Comparison of ENCODE assay signal across 2 cellular contexts in genomic region chr9:23779220-23779619, GRCh38.
TF ChIP-seq lines count a peak whose summit lies in the region.

No MANE protein-coding gene starts in this region.

TF ChIP-seq in GM23338, 12 proteins besides CTCF, POLR2A, EP300 and RAD21:
- TF ChIP-seq EZH2 (IDR thresholded peaks at IDR 0.05; ENCODE audit: low read depth, unreplicated experiment), result no peak
- TF ChIP-seq ZNF462 (CRISPR knock-in tag; IDR thresholded peaks at IDR 0.05), result no peak
- no peak for TF ChIP-seq NANOG (IDR thresholded peaks at IDR 0.05; ENCODE audit: borderline replicate concordance)
- no peak for TF ChIP-seq ZNF331 (CRISPR knock-in tag; IDR thresholded peaks at IDR 0.05; ENCODE audit: low read depth)
- no peak for TF ChIP-seq ETS1 (IDR thresholded peaks at IDR 0.05)
- TF ChIP-seq STAT1 (IDR thresholded peaks at IDR 0.05; ENCODE audit: unreplicated experiment), result no peak
- TF ChIP-seq POLR2AphosphoS5 (IDR thresholded peaks at IDR 0.05; ENCODE audit: low read depth), result no peak
- no peak for TF ChIP-seq ZNF114 (CRISPR knock-in tag; IDR thresholded peaks at IDR 0.05)
- no peak for TF ChIP-seq JUNB (IDR thresholded peaks at IDR 0.05; ENCODE audit: unreplicated experiment)
- TF ChIP-seq REST (IDR thresholded peaks at IDR 0.05; ENCODE audit: unreplicated experiment), result no peak
- no peak for TF ChIP-seq EZH2phosphoT487 (IDR thresholded peaks at IDR 0.05; ENCODE audit: unreplicated experiment)
- no peak for TF ChIP-seq CREB1 (CRISPR knock-in tag; IDR thresholded peaks at IDR 0.05; ENCODE audit: low read depth)

TF ChIP-seq in HepG2, 621 proteins besides CTCF, POLR2A, EP300 and RAD21:
- TF ChIP-seq AKNA (CRISPR knock-in tag; IDR thresholded peaks at IDR 0.05; ENCODE audit: borderline replicate concordance) (no peak), BHLHE40 (IDR thresholded peaks at IDR 0.05; ENCODE audit: low read length) (no peak), LCORL (IDR thresholded peaks at IDR 0.05) (no peak), LCORL (CRISPR knock-in tag; IDR thresholded peaks at IDR 0.05) (no peak), ZFP82 (CRISPR knock-in tag; IDR thresholded peaks at IDR 0.05; ENCODE audit: borderline replicate concordance) (no peak), DDIT3 (CRISPR knock-in tag; IDR thresholded peaks at IDR 0.05) (no peak), MIER2 (CRISPR knock-in tag; IDR thresholded peaks at IDR 0.05) (no peak), ZNF451 (CRISPR knock-in tag; IDR thresholded peaks at IDR 0.05) (no peak), ZMAT3 (CRISPR knock-in tag; conservative IDR thresholded peaks at IDR 0.05) (no peak), NR2F2 (IDR thresholded peaks at IDR 0.05; ENCODE audit: borderline replicate concordance, low read depth) (no peak), MTA1 (CRISPR knock-in tag; IDR thresholded peaks at IDR 0.05; ENCODE audit: borderline replicate concordance) (no peak), ZFP36L1 (CRISPR knock-in tag; IDR thresholded peaks at IDR 0.05) (no peak), NBN (conservative IDR thresholded peaks at IDR 0.05) (no peak), IKZF4 (CRISPR knock-in tag; IDR thresholded peaks at IDR 0.05; ENCODE audit: borderline replicate concordance, low read depth, not compliant biosample characterization) (no peak), PCBP1 (IDR thresholded peaks at IDR 0.05; ENCODE audit: borderline replicate concordance, low read depth, low read length) (no peak)
